In genomic region chrX:46573331-46573895, GRCh38 we compare ENCODE assay signal across 8 cellular contexts. TPM values are rescaled to one million over a fixed set of nuclear protein-coding genes. Genes with fewer than 3 reads are reported as not detected.
DNase-seq lines count a peak whose midpoint lies in the region; ATAC-seq lines count a peak whose summit lies in the region.

CHST7 (plus strand) TSS chrX:46573765; CDS start chrX:46573932, 167 bp downstream.

- no peaks in the 10 kb centered on the region for H3K36me3 Mint-ChIP-seq in activated naive CD4-positive, alpha-beta T cell treated with anti-CD3 and anti-CD28 coated beads, Interleukin-2, amount 50 U/mL, for 24 hours

- peak; percentile 33 for DNase-seq in DMS153 treated with DMSO at 0.1 percent for 48 hours (lab: John Stamatoyannopoulos, UW; ENCODE audit: unreplicated experiment)
- peak; percentile 62 for DNase-seq in LHCN-M2 (ENCODE audit: low read depth)
- DNase-seq in SJSA1 (ENCODE audit: low read depth in 1 of 2, low spot score in 2 of 2) = peak; percentile 73 to 86
- peak; percentile 52 for DNase-seq in globus pallidus (ENCODE audit: low spot score)
- peak in 40 of 56 donors; percentile 1 to 50 (median 22) for DNase-seq in nucleus accumbens (lab: John Stamatoyannopoulos, UW)
- peak; percentile 79 to 87 for DNase-seq in aorta

- H3K4me3 ChIP-seq in SJSA1 (peak within 1 kb of the TSS; percentile 55), aorta (ENCODE audit: low read length in 2 of 2) (peak within 1 kb of the TSS; percentile 1 to 15)

- peaks cover 42% of the 10 kb centered on the region for H3K4me1 Mint-ChIP-seq in activated naive CD4-positive, alpha-beta T cell treated with anti-CD3 and anti-CD28 coated beads, Interleukin-2, amount 50 U/mL, for 24 hours

- ATAC-seq in GM21737 (IDR thresholded peaks at IDR 0.05; ENCODE audit: unreplicated experiment) (peak; percentile 50), aorta (ENCODE audit: low FRiP score) (peak; percentile 83)

- intact Hi-C loops in aorta (cut with DNase I) = loop anchor here (5.0 to 10.0 kb wide), 3 partner anchors 61 to 111 kb away; no protein-coding TSS in a partner anchor

- no peak within 1 kb of the TSS for H3K27ac ChIP-seq in SJSA1
- H3K27ac ChIP-seq in aorta (ENCODE audit: low read depth in 1 of 2, low read length in 2 of 2) = peak within 1 kb of the TSS in 1 of 2 donors; percentile 82

- H3K9me3 ChIP-seq in SJSA1 (replicated peaks) = no peaks in the 10 kb centered on the region
- no peaks in the 10 kb centered on the region for H3K9me3 ChIP-seq in aorta (ENCODE audit: control insufficient read depth, low read length)

- no peaks in the 10 kb centered on the region for H3K27me3 Mint-ChIP-seq in activated naive CD4-positive, alpha-beta T cell treated with anti-CD3 and anti-CD28 coated beads, Interleukin-2, amount 50 U/mL, for 24 hours

- H3K9me3 Mint-ChIP-seq in activated naive CD4-positive, alpha-beta T cell treated with anti-CD3 and anti-CD28 coated beads, Interleukin-2, amount 50 U/mL, for 24 hours = no peaks in the 10 kb centered on the region

- WGBS in aorta, 2 donors = 2 to 30% methylated on average over 35 of the region's 35 CpGs

- H3K27ac Mint-ChIP-seq in activated naive CD4-positive, alpha-beta T cell treated with anti-CD3 and anti-CD28 coated beads, Interleukin-2, amount 50 U/mL, for 24 hours = peak within 1 kb of the TSS; percentile 79

- H3K27me3 ChIP-seq in SJSA1 (replicated peaks) (no peaks in the 10 kb centered on the region), aorta (ENCODE audit: control insufficient read depth in 1 of 2, insufficient read depth in 2 of 2, low read length in 1 of 2) (no peaks in the 10 kb centered on the region)

- H3K4me1 ChIP-seq in SJSA1 (replicated peaks) (peaks cover 51% of the 10 kb centered on the region), aorta (ENCODE audit: control insufficient read depth in 1 of 2, insufficient read depth in 2 of 2, low read length in 2 of 2) (peaks cover 0 to 2% of the 10 kb centered on the region in 2 donors)

- peak within 1 kb of the TSS; percentile 66 for H3K4me3 Mint-ChIP-seq in activated naive CD4-positive, alpha-beta T cell treated with anti-CD3 and anti-CD28 coated beads, Interleukin-2, amount 50 U/mL, for 24 hours

- H3K36me3 ChIP-seq in SJSA1 (no peaks in the 10 kb centered on the region), aorta (ENCODE audit: control insufficient read depth in 1 of 2, insufficient read depth in 2 of 2, low read length in 1 of 2) (no peaks in the 10 kb centered on the region)

RNA-seq across cellular contexts. Expression of gene CHST7, which starts in this region (rescaled TPM):
- total RNA-seq in LHCN-M2 (2014; rRNA removed) = 8.8 and 11.2 TPM in 2 replicates
- polyA plus RNA-seq in LHCN-M2 (2012) = 4.8 TPM
- 15.3 and 16.1 TPM in 2 replicates for total RNA-seq in SJSA1 (2014; rRNA removed; shearing (Covaris generic))
- total RNA-seq in aorta = 1 to 10 TPM; 5.2 to 8.5 TPM
- 1 to 10 TPM; 1.0 to 9.4 TPM for polyA plus RNA-seq in aorta

Comparison
In these comparisons a context has a peak if more than half of its experiments do, and no peak if none do; other contexts are left out.
1. DNase-seq: peak in every context shown above with its lines; median percentile 83 in aorta; 80 in SJSA1; 62 in LHCN-M2; 52 in globus pallidus; 33 in DMS153 treated with DMSO at 0.1 percent for 48 hours; 22 in nucleus accumbens.